Comparison of ENCODE assay signal across 1 cellular context in the genomic region with DNA sequence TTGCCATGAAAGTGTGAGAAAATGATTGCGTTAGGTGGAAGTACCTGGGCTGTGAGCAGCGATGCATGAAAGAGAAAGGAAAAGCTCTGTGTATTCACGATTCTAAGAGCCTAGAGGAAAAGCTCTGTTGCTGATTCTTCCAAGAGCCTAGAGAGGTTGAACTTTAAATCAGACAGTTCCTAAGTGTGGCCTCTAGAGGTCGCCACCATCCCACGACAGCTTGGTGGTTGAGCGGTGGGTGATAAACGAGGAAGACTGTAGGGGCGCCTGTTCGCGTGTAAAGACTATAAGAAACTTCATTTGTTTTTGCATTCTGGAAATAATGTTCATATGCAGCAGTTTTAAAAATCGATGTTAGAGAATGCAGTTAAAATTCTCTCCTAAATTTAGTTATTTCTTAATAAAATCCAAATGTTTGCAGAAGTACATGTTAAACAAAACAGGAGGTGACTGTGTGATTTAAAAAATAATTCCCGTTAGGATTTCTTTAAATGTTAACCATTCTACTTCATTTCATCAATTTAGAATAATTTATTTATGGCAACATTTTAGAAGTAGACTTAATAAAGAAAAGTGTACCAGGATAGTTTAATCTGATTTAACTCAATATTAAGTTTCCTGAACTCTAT.
TF ChIP-seq lines count a peak whose summit lies in the region.

No MANE protein-coding gene starts in this region.

TF ChIP-seq in K562, 482 proteins besides CTCF, POLR2A, EP300 and RAD21 (continued from another document):
- TF ChIP-seq, protein P1, sequence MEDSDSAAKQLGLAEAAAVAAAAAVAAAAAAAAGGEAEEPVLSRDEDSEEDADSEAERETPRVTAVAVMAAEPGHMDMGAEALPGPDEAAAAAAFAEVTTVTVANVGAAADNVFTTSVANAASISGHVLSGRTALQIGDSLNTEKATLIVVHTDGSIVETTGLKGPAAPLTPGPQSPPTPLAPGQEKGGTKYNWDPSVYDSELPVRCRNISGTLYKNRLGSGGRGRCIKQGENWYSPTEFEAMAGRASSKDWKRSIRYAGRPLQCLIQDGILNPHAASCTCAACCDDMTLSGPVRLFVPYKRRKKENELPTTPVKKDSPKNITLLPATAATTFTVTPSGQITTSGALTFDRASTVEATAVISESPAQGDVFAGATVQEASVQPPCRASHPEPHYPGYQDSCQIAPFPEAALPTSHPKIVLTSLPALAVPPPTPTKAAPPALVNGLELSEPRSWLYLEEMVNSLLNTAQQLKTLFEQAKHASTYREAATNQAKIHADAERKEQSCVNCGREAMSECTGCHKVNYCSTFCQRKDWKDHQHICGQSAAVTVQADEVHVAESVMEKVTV (CRISPR knock-in tag; IDR thresholded peaks at IDR 0.05) = peak; percentile 65; the same call in 1 of the 2 replicates
- TF ChIP-seq HMG20A (CRISPR knock-in tag; conservative IDR thresholded peaks at IDR 0.05) (no peak), ZNF717 (CRISPR knock-in tag; IDR thresholded peaks at IDR 0.05) (no peak), MAZ (CRISPR knock-in tag; conservative IDR thresholded peaks at IDR 0.05 in 1 of 2, IDR thresholded peaks at IDR 0.05 in 1 of 2) (0 out of 4 replicates have a peak, but pooled peaks of 1 of the 2 experiments have one; percentile 32), HMG20B (CRISPR knock-in tag; IDR thresholded peaks at IDR 0.05) (no peak), HNRNPUL1 (IDR thresholded peaks at IDR 0.05; ENCODE audit: low read length) (no peak), PTTG1 (tag; IDR thresholded peaks at IDR 0.05; ENCODE audit: low read depth) (no peak), CREM (IDR thresholded peaks at IDR 0.05; ENCODE audit: low read depth) (0 out of 2 replicates have a peak, but pooled peaks have one; percentile 21), RB1 (IDR thresholded peaks at IDR 0.05; ENCODE audit: low read depth) (0 out of 2 replicates have a peak, but pooled peaks have one; percentile 20), CBX5 (IDR thresholded peaks at IDR 0.05; ENCODE audit: borderline replicate concordance, low read depth) (peak; percentile 98), TRIM28 (IDR thresholded peaks at IDR 0.05) (peak; percentile 83), SMC3 (conservative IDR thresholded peaks at IDR 0.05; ENCODE audit: insufficient read depth, low read depth, low read length) (peak; percentile 60), RCOR1 (IDR thresholded peaks at IDR 0.05; ENCODE audit: borderline replicate concordance in 1 of 2, low read depth in 2 of 2, low read length in 2 of 2) (peak in 1 of 2 experiments; percentile 34; a peak in 1 of 4 replicates)
- TF ChIP-seq, protein P2, sequence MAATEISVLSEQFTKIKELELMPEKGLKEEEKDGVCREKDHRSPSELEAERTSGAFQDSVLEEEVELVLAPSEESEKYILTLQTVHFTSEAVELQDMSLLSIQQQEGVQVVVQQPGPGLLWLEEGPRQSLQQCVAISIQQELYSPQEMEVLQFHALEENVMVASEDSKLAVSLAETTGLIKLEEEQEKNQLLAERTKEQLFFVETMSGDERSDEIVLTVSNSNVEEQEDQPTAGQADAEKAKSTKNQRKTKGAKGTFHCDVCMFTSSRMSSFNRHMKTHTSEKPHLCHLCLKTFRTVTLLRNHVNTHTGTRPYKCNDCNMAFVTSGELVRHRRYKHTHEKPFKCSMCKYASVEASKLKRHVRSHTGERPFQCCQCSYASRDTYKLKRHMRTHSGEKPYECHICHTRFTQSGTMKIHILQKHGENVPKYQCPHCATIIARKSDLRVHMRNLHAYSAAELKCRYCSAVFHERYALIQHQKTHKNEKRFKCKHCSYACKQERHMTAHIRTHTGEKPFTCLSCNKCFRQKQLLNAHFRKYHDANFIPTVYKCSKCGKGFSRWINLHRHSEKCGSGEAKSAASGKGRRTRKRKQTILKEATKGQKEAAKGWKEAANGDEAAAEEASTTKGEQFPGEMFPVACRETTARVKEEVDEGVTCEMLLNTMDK (IDR thresholded peaks at IDR 0.05; ENCODE audit: borderline replicate concordance, insufficient read depth, low read depth, low read length, poor library complexity, severe bottlenecking) = peak; percentile 84
- TF ChIP-seq, protein P3, sequence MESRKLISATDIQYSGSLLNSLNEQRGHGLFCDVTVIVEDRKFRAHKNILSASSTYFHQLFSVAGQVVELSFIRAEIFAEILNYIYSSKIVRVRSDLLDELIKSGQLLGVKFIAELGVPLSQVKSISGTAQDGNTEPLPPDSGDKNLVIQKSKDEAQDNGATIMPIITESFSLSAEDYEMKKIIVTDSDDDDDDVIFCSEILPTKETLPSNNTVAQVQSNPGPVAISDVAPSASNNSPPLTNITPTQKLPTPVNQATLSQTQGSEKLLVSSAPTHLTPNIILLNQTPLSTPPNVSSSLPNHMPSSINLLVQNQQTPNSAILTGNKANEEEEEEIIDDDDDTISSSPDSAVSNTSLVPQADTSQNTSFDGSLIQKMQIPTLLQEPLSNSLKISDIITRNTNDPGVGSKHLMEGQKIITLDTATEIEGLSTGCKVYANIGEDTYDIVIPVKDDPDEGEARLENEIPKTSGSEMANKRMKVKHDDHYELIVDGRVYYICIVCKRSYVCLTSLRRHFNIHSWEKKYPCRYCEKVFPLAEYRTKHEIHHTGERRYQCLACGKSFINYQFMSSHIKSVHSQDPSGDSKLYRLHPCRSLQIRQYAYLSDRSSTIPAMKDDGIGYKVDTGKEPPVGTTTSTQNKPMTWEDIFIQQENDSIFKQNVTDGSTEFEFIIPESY (CRISPR knock-in tag; IDR thresholded peaks at IDR 0.05) = peak; percentile 50; the same call in 1 of the 2 replicates
- TF ChIP-seq, protein P4, sequence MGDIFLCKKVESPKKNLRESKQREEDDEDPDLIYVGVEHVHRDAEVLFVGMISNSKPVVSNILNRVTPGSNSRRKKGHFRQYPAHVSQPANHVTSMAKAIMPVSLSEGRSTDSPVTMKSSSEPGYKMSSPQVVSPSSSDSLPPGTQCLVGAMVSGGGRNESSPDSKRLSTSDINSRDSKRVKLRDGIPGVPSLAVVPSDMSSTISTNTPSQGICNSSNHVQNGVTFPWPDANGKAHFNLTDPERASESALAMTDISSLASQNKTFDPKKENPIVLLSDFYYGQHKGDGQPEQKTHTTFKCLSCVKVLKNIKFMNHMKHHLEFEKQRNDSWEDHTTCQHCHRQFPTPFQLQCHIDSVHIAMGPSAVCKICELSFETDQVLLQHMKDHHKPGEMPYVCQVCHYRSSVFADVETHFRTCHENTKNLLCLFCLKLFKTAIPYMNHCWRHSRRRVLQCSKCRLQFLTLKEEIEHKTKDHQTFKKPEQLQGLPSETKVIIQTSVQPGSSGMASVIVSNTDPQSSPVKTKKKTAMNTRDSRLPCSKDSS (IDR thresholded peaks at IDR 0.05; ENCODE audit: low read depth, partially characterized antibody) = peak; percentile 58
TF ChIP-seq in K562: peak in this region for 16.
